ENCODE assay signal across 9 cellular contexts in the genomic region with DNA sequence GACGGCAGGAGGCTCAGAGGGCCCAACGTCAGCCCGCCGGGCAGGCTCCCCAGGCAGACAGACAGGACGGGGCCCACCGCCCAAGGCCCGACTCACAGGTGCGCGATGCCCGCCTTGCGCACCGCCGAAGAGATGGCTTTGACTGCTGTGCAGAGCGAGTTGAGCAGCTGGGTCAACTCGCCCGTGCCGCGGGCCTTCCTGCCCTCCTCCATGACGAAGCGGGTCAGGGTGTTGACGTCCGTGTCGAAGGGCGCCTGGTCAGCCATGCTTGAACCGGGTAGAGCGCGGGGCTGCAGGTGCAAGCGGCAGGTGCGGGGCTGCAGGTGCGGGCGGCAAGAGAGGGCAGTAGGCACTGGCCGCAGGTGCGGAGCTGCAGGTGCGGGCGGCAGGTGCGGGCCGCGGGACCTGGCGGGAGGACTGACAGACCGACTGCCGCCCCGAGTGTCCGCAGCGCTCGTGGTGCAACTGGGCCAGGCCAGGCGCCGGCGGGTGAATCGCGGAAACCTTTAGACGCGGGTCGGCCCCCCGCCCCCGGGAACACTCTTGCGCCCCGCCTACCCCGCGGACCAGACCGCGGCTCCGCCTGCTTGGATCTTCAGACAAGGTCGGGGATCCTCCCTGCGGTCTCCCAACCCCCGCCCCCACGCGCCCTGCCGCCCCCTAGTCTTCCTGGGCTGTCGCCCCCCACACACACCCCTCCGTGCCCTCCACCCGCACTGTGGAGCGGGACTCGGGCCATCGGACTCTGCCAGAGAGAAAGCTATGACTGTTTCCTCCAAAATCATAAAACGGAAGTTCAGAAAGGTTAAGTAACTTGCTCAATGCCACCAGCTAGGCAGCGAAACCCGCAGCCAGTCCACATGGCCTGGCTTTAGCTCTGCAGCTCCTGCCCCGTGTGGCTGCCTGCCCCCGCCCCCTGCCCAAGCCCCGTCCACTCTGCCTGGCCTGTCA. TPM values are rescaled to one million over a fixed set of nuclear protein-coding genes. Genes with fewer than 3 reads are reported as not detected.
A peak's percentile ranks its signal among the peaks of the same experiment; 100 is the strongest.
DNase-seq lines count a peak whose midpoint lies in the region; ATAC-seq lines count a peak whose summit lies in the region.
"Had no signal": no experiment of that assay in that cellular context is flagged by ENCODE, and none has a peak within 500 bp of the region (broad histone marks: within the 10 kb centered on the region; RNA-seq: fewer than 3 reads in every experiment).

A gene (minus strand): TSS at position 474 of the 951 bp plus-strand sequence. CDS start 208 bp downstream, at position 266.

- peak within 1 kb of the TSS; percentile 59 for H3K27ac Mint-ChIP-seq in activated CD4-positive, alpha-beta T cell treated with anti-CD3 and anti-CD28 coated beads, Interleukin-2, amount 10 ng/mL, durations not matched to agents 24 days and 14 days

- peaks cover 13% of the 10 kb centered on the region for H3K4me1 Mint-ChIP-seq in activated CD4-positive, alpha-beta T cell treated with anti-CD3 and anti-CD28 coated beads, Interleukin-2, amount 10 ng/mL, durations not matched to agents 24 days and 14 days

- H3K4me3 Mint-ChIP-seq in activated CD4-positive, alpha-beta T cell treated with anti-CD3 and anti-CD28 coated beads, Interleukin-2, amount 10 ng/mL, durations not matched to agents 24 days and 14 days, result peak within 1 kb of the TSS; percentile 92

- no peaks in the 10 kb centered on the region for H3K9me3 Mint-ChIP-seq in activated CD4-positive, alpha-beta T cell treated with anti-CD3 and anti-CD28 coated beads, Interleukin-2, amount 10 ng/mL, durations not matched to agents 24 days and 14 days

- intact Hi-C loops in activated CD4-positive, alpha-beta T cell treated with anti-CD3 and anti-CD28 coated beads, Interleukin-2, amount 10 ng/mL, durations not matched to agents 24 days and 14 days (cut with micrococcal nuclease), result no loop called here

- ATAC-seq in HG03066 (IDR thresholded peaks at IDR 0.05; ENCODE audit: low read depth, unreplicated experiment) (peak; percentile 62), HG03565 (IDR thresholded peaks at IDR 0.05; ENCODE audit: unreplicated experiment) (no peak), GM19324 (IDR thresholded peaks at IDR 0.05; ENCODE audit: low FRiP score, unreplicated experiment) (no peak)

- H3K36me3 Mint-ChIP-seq in activated CD4-positive, alpha-beta T cell treated with anti-CD3 and anti-CD28 coated beads, Interleukin-2, amount 10 ng/mL, durations not matched to agents 24 days and 14 days (ENCODE audit: low read depth), result no peaks in the 10 kb centered on the region

- DNase-seq in DMS53 (lab: John Stamatoyannopoulos, UW) (peak; percentile 92), ecto neural progenitor cell (ENCODE audit: low spot score) (peak; percentile 69), mesenteric fat pad (ENCODE audit: low spot score) (no peak)
- DNase-seq in activated CD4-positive, alpha-beta T cell treated with anti-CD3 and anti-CD28 coated beads, Interleukin-2, amount 10 ng/mL, durations not matched to agents 24 days and 14 days, result peak; percentile 79
- DNase-seq in stimulated activated naive CD4-positive, alpha-beta T cell (lab: John Stamatoyannopoulos, UW), result peak in 5 of 6 experiments; percentile 21 to 61 (median 26)

- H3K27me3 Mint-ChIP-seq in activated CD4-positive, alpha-beta T cell treated with anti-CD3 and anti-CD28 coated beads, Interleukin-2, amount 10 ng/mL, durations not matched to agents 24 days and 14 days, result peaks cover 41% of the 10 kb centered on the region

RNA-seq across cellular contexts. Expression of the gene that starts here (rescaled TPM):
- total RNA-seq in activated CD4-positive, alpha-beta T cell treated with anti-CD3 and anti-CD28 coated beads, Interleukin-2, amount 10 ng/mL, durations not matched to agents 24 days and 14 days, result not detected in 2 replicates
- 14.5 TPM for total RNA-seq in mesenteric fat pad
- total RNA-seq: lung microvascular endothelial cell had no signal

Comparison
In these comparisons a context has a peak if more than half of its experiments do, and no peak if none do; other contexts are left out.
1. RNA of the gene that starts here (total RNA-seq): 14.5 TPM in mesenteric fat pad (single experiment); not detected in activated CD4-positive, alpha-beta T cell treated with anti-CD3 and anti-CD28 coated beads, Interleukin-2, amount 10 ng/mL, durations not matched to agents 24 days and 14 days; every median in the first group is over 10 times any median in the second.
2. Peak in DNase-seq in activated CD4-positive, alpha-beta T cell treated with anti-CD3 and anti-CD28 coated beads, Interleukin-2, amount 10 ng/mL, durations not matched to agents 24 days and 14 days; RNA of the gene not detected or under 1 TPM.